21 cellular contexts compared by ENCODE assay signal in genomic region chr9:111744363-111744762, GRCh38. TPM values are rescaled to one million over a fixed set of nuclear protein-coding genes. Genes with fewer than 3 reads are reported as not detected.
"Had no signal": no experiment of that assay in that cellular context is flagged by ENCODE, and none has a peak within 500 bp of the region (broad histone marks: within the 10 kb centered on the region; RNA-seq: fewer than 3 reads in every experiment).

No MANE protein-coding gene starts in this region.

- ATAC-seq: right lobe of liver; stimulated activated naive CD8-positive, alpha-beta T cell treated with anti-CD3 and anti-CD28 coated beads, Interleukin-15, amount 100 ng/mL, for 72 hours; T-cell had no signal

- H3K27me3 Mint-ChIP-seq: activated naive CD8-positive, alpha-beta T cell treated with anti-CD3 and anti-CD28 coated beads, Interleukin-2, amount 10 ng/mL, durations not matched to agents 7 days and 5 days; stimulated activated naive CD8-positive, alpha-beta T cell treated with anti-CD3 and anti-CD28 coated beads, Interleukin-15, amount 100 ng/mL, for 72 hours; T-cell; type B pancreatic cell had no signal

- H3K4me1 ChIP-seq: right lobe of liver, spleen had no signal

- H3K9me3 Mint-ChIP-seq: activated naive CD8-positive, alpha-beta T cell treated with anti-CD3 and anti-CD28 coated beads, Interleukin-2, amount 10 ng/mL, durations not matched to agents 7 days and 5 days; stimulated activated naive CD8-positive, alpha-beta T cell treated with anti-CD3 and anti-CD28 coated beads, Interleukin-15, amount 100 ng/mL, for 72 hours; T-cell; type B pancreatic cell had no signal

- FAIRE-seq: kidney had no signal

- H3K9me3 ChIP-seq: left ventricle myocardium inferior, right lobe of liver, spleen had no signal

- H3K4me3 ChIP-seq: left ventricle myocardium inferior, right lobe of liver, spleen had no signal

- H3K4me3 Mint-ChIP-seq: activated naive CD8-positive, alpha-beta T cell treated with anti-CD3 and anti-CD28 coated beads, Interleukin-2, amount 10 ng/mL, durations not matched to agents 7 days and 5 days; neural crest cell; stimulated activated naive CD8-positive, alpha-beta T cell treated with anti-CD3 and anti-CD28 coated beads, Interleukin-15, amount 100 ng/mL, for 72 hours; T-cell; type B pancreatic cell had no signal

- H3K4me1 Mint-ChIP-seq: neural crest cell, T-cell had no signal

- H3K36me3 Mint-ChIP-seq: T-cell, type B pancreatic cell had no signal

- H3K27ac Mint-ChIP-seq: activated naive CD8-positive, alpha-beta T cell treated with anti-CD3 and anti-CD28 coated beads, Interleukin-2, amount 10 ng/mL, durations not matched to agents 7 days and 5 days; stimulated activated naive CD8-positive, alpha-beta T cell treated with anti-CD3 and anti-CD28 coated beads, Interleukin-15, amount 100 ng/mL, for 72 hours; T-cell; type B pancreatic cell had no signal

- DNase-seq: activated CD4-positive, alpha-beta T cell treated with anti-CD3 and anti-CD28 coated beads, Interleukin-2, amount 50 U/mL, for 4 hours; activated CD4-positive, CD25-positive, alpha-beta regulatory T cell treated with anti-CD3 and anti-CD28 coated beads, Interleukin-2, amount 50 U/mL, for 72 hours; activated naive CD4-positive, alpha-beta T cell; activated naive CD8-positive, alpha-beta T cell treated with anti-CD3 and anti-CD28 coated beads, Interleukin-2, amount 10 ng/mL, durations not matched to agents 7 days and 5 days; activated T-cell treated with anti-CD3 and anti-CD28 coated beads for 4 hours; brain microvascular endothelial cell; hippocampal formation; kidney; left ventricle myocardium inferior; mesendoderm; right lobe of liver; spleen; stimulated activated naive CD8-positive, alpha-beta T cell treated with anti-CD3 and anti-CD28 coated beads, Interleukin-15, amount 100 ng/mL, for 72 hours; T-cell; T1000 had no signal

- H3K27me3 ChIP-seq: brain microvascular endothelial cell, right lobe of liver, spleen had no signal

- H3K36me3 ChIP-seq: brain microvascular endothelial cell, left ventricle myocardium inferior, right lobe of liver, spleen had no signal

- H3K27ac ChIP-seq: brain microvascular endothelial cell, left ventricle myocardium inferior, right lobe of liver, spleen had no signal

RNA-seq across cellular contexts. Expression of gene SHOC1, which starts 50.4 kb away (rescaled TPM):
- total RNA-seq: activated naive CD8-positive, alpha-beta T cell treated with anti-CD3 and anti-CD28 coated beads, Interleukin-2, amount 10 ng/mL, durations not matched to agents 7 days and 5 days; dermis microvascular lymphatic vessel endothelial cell; epithelial cell of proximal tubule; left ventricle myocardium inferior; neural crest cell; pulmonary artery endothelial cell; right lobe of liver; T-cell; temporal lobe had no signal
- polyA plus RNA-seq: spleen had no signal
